In genomic region chr7:117762055-117762454, GRCh38 we compare ENCODE assay signal across 21 cellular contexts.
"Had no signal": no experiment of that assay in that cellular context is flagged by ENCODE, and none has a peak within 500 bp of the region (broad histone marks: within the 10 kb centered on the region; RNA-seq: fewer than 3 reads in every experiment).

No MANE protein-coding gene starts in this region.

- H3K79me2 ChIP-seq: hepatocyte had no signal

- H3K27ac Mint-ChIP-seq: naive thymus-derived CD4-positive, alpha-beta T cell; stimulated activated naive B cell treated with anti-CD40 and anti-IgM and Interleukin-4, amounts not matched to agents 10 μg/mL and 1 μg/mL and 100 μg/mL, for 72 hours; stimulated activated naive CD8-positive, alpha-beta T cell treated with anti-CD3 and anti-CD28 coated beads, Interleukin-15, amount 100 ng/mL, for 72 hours had no signal

- DNase-seq: erythroblast; foreskin melanocyte; head of caudate nucleus; kidney; left colon; left ventricle myocardium superior; naive thymus-derived CD4-positive, alpha-beta T cell; posterior cingulate gyrus; sigmoid colon; stimulated activated CD4-positive, alpha-beta T cell treated with anti-CD3 and anti-CD28 coated beads, Interleukin-2, amount 100 ng/mL, for 24 hours; stimulated activated CD4-positive, alpha-beta T cell treated with anti-CD3 and anti-CD28 coated beads, Interleukin-4, amount 100 ng/mL, for 4 hours; stimulated activated naive B cell treated with anti-CD40 and anti-IgM and Interleukin-4, amounts not matched to agents 10 μg/mL and 1 μg/mL and 100 μg/mL, for 72 hours; stimulated activated naive CD8-positive, alpha-beta T cell treated with anti-CD3 and anti-CD28 coated beads, Interleukin-15, amount 100 ng/mL, for 72 hours; testis; upper lobe of right lung had no signal

- H3K9me3 ChIP-seq: neutrophil, sigmoid colon, testis, tibial nerve, upper lobe of right lung, vagina had no signal

- H3K27me3 ChIP-seq: hepatocyte, neutrophil, sigmoid colon, testis, tibial nerve, upper lobe of right lung, vagina had no signal

- FAIRE-seq: endothelial cell of umbilical vein, kidney had no signal

- H3K4me1 Mint-ChIP-seq: naive thymus-derived CD4-positive, alpha-beta T cell; stimulated activated naive B cell treated with anti-CD40 and anti-IgM and Interleukin-4, amounts not matched to agents 10 μg/mL and 1 μg/mL and 100 μg/mL, for 72 hours; stimulated activated naive CD8-positive, alpha-beta T cell treated with anti-CD3 and anti-CD28 coated beads, Interleukin-15, amount 100 ng/mL, for 72 hours had no signal

- ATAC-seq: left colon; left ventricle myocardium superior; naive thymus-derived CD4-positive, alpha-beta T cell; stimulated activated naive B cell treated with anti-CD40 and anti-IgM and Interleukin-4, amounts not matched to agents 10 μg/mL and 1 μg/mL and 100 μg/mL, for 72 hours; stimulated activated naive CD8-positive, alpha-beta T cell treated with anti-CD3 and anti-CD28 coated beads, Interleukin-15, amount 100 ng/mL, for 72 hours; upper lobe of right lung had no signal

- H3K4me2 ChIP-seq: hepatocyte had no signal

- H2AFZ ChIP-seq: hepatocyte had no signal

- H3K4me1 ChIP-seq: sigmoid colon, testis, tibial nerve, upper lobe of right lung, vagina had no signal

- H3K36me3 Mint-ChIP-seq: naive thymus-derived CD4-positive, alpha-beta T cell; stimulated activated naive B cell treated with anti-CD40 and anti-IgM and Interleukin-4, amounts not matched to agents 10 μg/mL and 1 μg/mL and 100 μg/mL, for 72 hours had no signal

- H3K4me3 Mint-ChIP-seq: naive thymus-derived CD4-positive, alpha-beta T cell; stimulated activated naive B cell treated with anti-CD40 and anti-IgM and Interleukin-4, amounts not matched to agents 10 μg/mL and 1 μg/mL and 100 μg/mL, for 72 hours; stimulated activated naive CD8-positive, alpha-beta T cell treated with anti-CD3 and anti-CD28 coated beads, Interleukin-15, amount 100 ng/mL, for 72 hours had no signal

- H3K4me3 ChIP-seq: hepatocyte, sigmoid colon, skin epidermis, testis, tibial nerve, upper lobe of right lung, vagina had no signal

- H3K36me3 ChIP-seq: neutrophil, upper lobe of right lung had no signal

- H3K27ac ChIP-seq: hepatocyte, neutrophil, sigmoid colon, skin epidermis, testis, tibial nerve, upper lobe of right lung, vagina had no signal
